ENCODE assay signal across 22 cellular contexts in the genomic region with DNA sequence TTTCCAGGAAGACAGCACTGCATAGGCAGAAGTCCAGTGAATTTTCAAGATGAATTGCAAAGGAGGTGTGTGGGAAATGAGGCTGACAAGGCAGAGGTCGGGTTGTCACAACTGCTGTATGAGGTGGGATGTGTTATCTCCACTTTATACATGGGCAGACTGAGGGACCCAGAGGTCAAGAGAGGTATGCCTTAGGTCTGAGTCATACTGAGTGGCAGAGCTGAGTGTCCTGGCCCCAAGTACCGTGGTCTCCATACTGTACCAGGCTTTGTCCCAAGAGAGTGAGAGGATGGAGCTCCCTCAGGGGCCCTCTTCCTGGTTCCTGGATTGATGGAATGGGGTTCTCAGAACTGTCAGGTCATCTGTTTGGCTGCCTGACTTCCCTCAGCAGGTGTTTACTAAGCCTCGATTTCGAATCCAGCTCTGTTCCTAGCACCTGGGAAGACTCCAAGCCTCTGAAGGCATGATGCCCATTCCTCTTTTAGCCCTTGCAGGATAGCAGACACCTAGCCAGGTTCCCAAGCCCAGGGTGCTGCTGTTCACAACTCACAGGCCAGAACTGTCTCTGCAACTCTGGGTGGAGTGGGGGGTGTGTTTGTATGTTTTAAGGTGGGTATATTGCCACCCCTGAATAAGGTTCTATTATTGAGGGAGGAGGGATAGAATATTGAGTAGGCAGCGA. TPM values are rescaled to one million over a fixed set of nuclear protein-coding genes. Genes with fewer than 3 reads are reported as not detected.
DNase-seq lines count a peak whose midpoint lies in the region; ATAC-seq and TF ChIP-seq lines count a peak whose summit lies in the region.
"Had no signal": no experiment of that assay in that cellular context is flagged by ENCODE, and none has a peak within 500 bp of the region (broad histone marks: within the 10 kb centered on the region; RNA-seq: fewer than 3 reads in every experiment).

No MANE protein-coding gene starts in this region.

- peak; percentile 45 for ATAC-seq in Right ventricle myocardium inferior
- ATAC-seq: stimulated activated memory B cell treated with anti-CD40 and anti-IgM and Interleukin-4, amounts not matched to agents 10 μg/mL and 1 μg/mL and 100 μg/mL, for 72 hours; WTC11 had no signal

- H4K91ac ChIP-seq in mesenchymal stem cell (ENCODE audit: low read length), result no peak overlapping the region

- H2BK120ac ChIP-seq in mesenchymal stem cell (ENCODE audit: low read depth, low read length), result no peak overlapping the region

- no peak overlapping the region for H4K8ac ChIP-seq in mesenchymal stem cell (ENCODE audit: low read length)

- no peaks in the 10 kb centered on the region for H3K27me3 ChIP-seq in mesenchymal stem cell (ENCODE audit: control insufficient read depth in 1 of 2, insufficient read depth in 1 of 2, low read length in 2 of 2)

- H3K23ac ChIP-seq in mesenchymal stem cell (ENCODE audit: low read length in 2 of 2), result no peak overlapping the region

- H3K9ac ChIP-seq in mesenchymal stem cell (ENCODE audit: low read length), result no peak overlapping the region
- H3K9ac ChIP-seq: parathyroid adenoma had no signal

- no peak overlapping the region for H2BK12ac ChIP-seq in mesenchymal stem cell (ENCODE audit: low read length in 2 of 2)

- no peak overlapping the region for H3K4me3 ChIP-seq in mesenchymal stem cell (ENCODE audit: insufficient read depth in 1 of 2, low read depth in 1 of 2, low read length in 2 of 2)

- no peak for TF ChIP-seq CTCF in GM20000 (IDR thresholded peaks at IDR 0.05; ENCODE audit: extremely low read depth, missing control alignments)

- peaks cover 32% of the 10 kb centered on the region for H3K79me1 ChIP-seq in mesenchymal stem cell (replicated peaks; ENCODE audit: low read length, poor library complexity, severe bottlenecking)

- no peak overlapping the region for H2BK5ac ChIP-seq in mesenchymal stem cell (ENCODE audit: low read depth, low read length, poor library complexity, severe bottlenecking)

- H3K18ac ChIP-seq in mesenchymal stem cell (ENCODE audit: low read depth in 1 of 2, low read length in 2 of 2), result no peak overlapping the region

- H3K4me2 ChIP-seq in mesenchymal stem cell (ENCODE audit: low read length, poor library complexity, severe bottlenecking), result no peak overlapping the region

- H2AFZ ChIP-seq in mesenchymal stem cell (ENCODE audit: low read depth, low read length), result no peak overlapping the region
- H2AFZ ChIP-seq: parathyroid adenoma had no signal

- 49% methylated on average over 5 of the region's 5 CpGs for whole genome bisulfite sequencing in mesenchymal stem cell

- no peak overlapping the region for H3K14ac ChIP-seq in mesenchymal stem cell (ENCODE audit: low read length in 2 of 2)

- no peak overlapping the region for H3K27ac ChIP-seq in mesenchymal stem cell (ENCODE audit: low read length, poor library complexity, severe bottlenecking)
- H3K27ac ChIP-seq: epithelial cell of prostate, parathyroid adenoma had no signal

- H3K4ac ChIP-seq in mesenchymal stem cell (ENCODE audit: low read depth in 1 of 2, low read length in 2 of 2), result no peak overlapping the region

- H3K36me3 ChIP-seq in mesenchymal stem cell (ENCODE audit: control insufficient read depth in 1 of 2, insufficient read depth in 2 of 2, low read depth in 1 of 2, low read length in 2 of 2), result peaks cover 8 to 21% of the 10 kb centered on the region in 2 experiments

- H2BK15ac ChIP-seq in mesenchymal stem cell (ENCODE audit: low read depth, poor library complexity, severe bottlenecking), result no peak overlapping the region

- H3K9me3 ChIP-seq in mesenchymal stem cell (ENCODE audit: control insufficient read depth, low read length), result no peaks in the 10 kb centered on the region

- no peak overlapping the region for H2AK5ac ChIP-seq in mesenchymal stem cell (ENCODE audit: low read length, severe bottlenecking)

- DNase-seq in Right ventricle myocardium inferior (ENCODE audit: missing footprints), result no peak
- DNase-seq in cardiac septum (ENCODE audit: low spot score), result no peak
- DNase-seq in activated CD8-positive, alpha-beta memory T cell treated with anti-CD3 and anti-CD28 coated beads, Interleukin-2, amount 50 U/mL, for 48 hours, result peak; percentile 46
- peak; percentile 37 for DNase-seq in mesenchymal stem cell
- no peak for DNase-seq in SKM-1 treated with dmso at 0.1 percent for 144 hours (lab: John Stamatoyannopoulos, UW; ENCODE audit: unreplicated experiment)
- DNase-seq in GM20000 (ENCODE audit: low spot score), result no peak
- no peak for DNase-seq in cortex of kidney (lab: John Stamatoyannopoulos, UW)
- DNase-seq in OCI-M1 (lab: John Stamatoyannopoulos, UW), result no peak
- DNase-seq: activated effector memory CD4-positive, alpha-beta T cell treated with Interleukin-2 at 50 U/mL for 16 hours; CD8-positive, alpha-beta memory T cell; DMS79 treated with DMSO at 0.1 percent for 48 hours; H7; Kasumi-1 had no signal

- intact Hi-C loops in Right ventricle myocardium inferior (cut with DNase I), result no loop called here
- intact Hi-C loops in cardiac septum (cut with DNase I), result no loop called here

- H3K4me1 ChIP-seq in mesenchymal stem cell (ENCODE audit: control insufficient read depth, insufficient read depth, low read depth, low read length), result peaks cover 27% of the 10 kb centered on the region

RNA-seq across cellular contexts. Expression of a gene that starts 14.5 kb away (rescaled TPM):
- total RNA-seq in Right ventricle myocardium inferior (8.5 TPM), cardiac septum (6.9 TPM)
- polyA plus RNA-seq in mesenchymal stem cell (2013, experiment 1 of 2), result 10.0 TPM
- 9.5 TPM for polyA plus RNA-seq in mesenchymal stem cell (2013, experiment 2 of 2)

RNA-seq across cellular contexts. Expression of a gene that starts 48.4 kb away (rescaled TPM):
- total RNA-seq in Right ventricle myocardium inferior (1.2 TPM), cardiac septum (2.7 TPM)
- 1.6 TPM for polyA plus RNA-seq in mesenchymal stem cell (2013, experiment 1 of 2)
- polyA plus RNA-seq in mesenchymal stem cell (2013, experiment 2 of 2), result 1.8 TPM

RNA-seq across cellular contexts. Expression of a gene that starts 54.7 kb away (rescaled TPM):
- total RNA-seq in Right ventricle myocardium inferior (not detected), cardiac septum (not detected)
- polyA plus RNA-seq in mesenchymal stem cell (2013, experiment 1 of 2), result 0.23 TPM
- 0.29 TPM for polyA plus RNA-seq in mesenchymal stem cell (2013, experiment 2 of 2)
- total RNA-seq: activated CD8-positive, alpha-beta memory T cell treated with anti-CD3 and anti-CD28 coated beads for 36 hours; astrocyte; CD8-positive, alpha-beta memory T cell; H7; liver; T-helper 1 cell treated with Interleukin-12 subunit alpha and Interleukin-12 subunit beta and Interleukin-4 antibody, amounts not matched to agents 30 ng/mL and 1 ng/mL, for 36 hours; urinary bladder had no signal
- polyA plus RNA-seq: CD8-positive, alpha-beta memory T cell; liver; urinary bladder had no signal

Comparison
In these comparisons a context has a peak if more than half of its experiments do, and no peak if none do; other contexts are left out.
1. DNase-seq: peak in activated CD8-positive, alpha-beta memory T cell treated with anti-CD3 and anti-CD28 coated beads, Interleukin-2, amount 50 U/mL, for 48 hours (single experiment) and mesenchymal stem cell (single experiment); none in Right ventricle myocardium inferior (single experiment), cardiac septum (single experiment), SKM-1 treated with dmso at 0.1 percent for 144 hours (single experiment), GM20000 (single experiment), cortex of kidney (single experiment) and OCI-M1 (single experiment).